ENCODE assay signal across 1 cellular context in genomic region chr6:132411296-132411695, GRCh38.
A peak's percentile ranks its signal among the peaks of the same experiment; 100 is the strongest.
TF ChIP-seq lines count a peak whose summit lies in the region.

No MANE protein-coding gene starts in this region.

TF ChIP-seq in SK-N-SH, 30 proteins besides CTCF, POLR2A, EP300 and RAD21 (continued from another document):
- TF ChIP-seq FOXJ3 (CRISPR knock-in tag; IDR thresholded peaks at IDR 0.05) (no peak), JUND (IDR thresholded peaks at IDR 0.05) (no peak; the same call in 1 of the 2 replicates), PBX3 (IDR thresholded peaks at IDR 0.05) (peak; percentile 12; the same call in 1 of the 2 replicates), MXI1 (IDR thresholded peaks at IDR 0.05; ENCODE audit: low read depth, low read length) (no peak), ZBTB33 (IDR thresholded peaks at IDR 0.05; ENCODE audit: borderline replicate concordance, low read depth) (no peak), MEF2A (IDR thresholded peaks at IDR 0.05; ENCODE audit: borderline replicate concordance, low read depth) (no peak), POLR2AphosphoS5 (IDR thresholded peaks at IDR 0.05; ENCODE audit: low read depth, low read length) (no peak)
